17 cellular contexts compared by ENCODE assay signal in genomic region chr5:62212648-62213047, GRCh38.
A peak's percentile ranks its signal among the peaks of the same experiment; 100 is the strongest.
DNase-seq lines count a peak whose midpoint lies in the region; ATAC-seq and TF ChIP-seq lines count a peak whose summit lies in the region.
"Had no signal": no experiment of that assay in that cellular context is flagged by ENCODE, and none has a peak within 500 bp of the region (broad histone marks: within the 10 kb centered on the region; RNA-seq: fewer than 3 reads in every experiment).

No MANE protein-coding gene starts in this region.

- WGBS in SK-N-SH (ENCODE audit: low lambda C conversion rate), result 64% methylated on average over 3 of the region's 3 CpGs

- H3K4me1 ChIP-seq in SK-N-SH (ENCODE audit: control insufficient read depth in 1 of 2, insufficient read depth in 2 of 2, low read depth in 1 of 2, low read length in 1 of 2) (peaks cover 0 to 2% of the 10 kb centered on the region in 2 experiments; a peak in 1 of 4 replicates), parathyroid adenoma (no peaks in the 10 kb centered on the region)
- H3K4me1 ChIP-seq: A549; BLaER1 treated with 17β-estradiol and CSF1 and Interleukin-3, amounts not matched to agents 10 nM and 100 nM; Caco-2 had no signal

- H3K27ac ChIP-seq in SK-N-SH (ENCODE audit: low read depth in 2 of 2, low read length in 1 of 2) (no peak overlapping the region), parathyroid adenoma (no peak overlapping the region)
- H3K27ac ChIP-seq: 22Rv1; A549; BLaER1 treated with 17β-estradiol and CSF1 and Interleukin-3, amounts not matched to agents 10 nM and 100 nM; C4-2B had no signal

- H3K4me2 ChIP-seq in SK-N-SH, result no peak overlapping the region
- peak overlapping the region; percentile 4 for H3K4me2 ChIP-seq in parathyroid adenoma (ENCODE audit: low read length)
- H3K4me2 ChIP-seq: A549; BLaER1 treated with 17β-estradiol and CSF1 and Interleukin-3, amounts not matched to agents 10 nM and 100 nM had no signal

- TF ChIP-seq RAD21 in SK-N-SH (IDR thresholded peaks at IDR 0.05; ENCODE audit: low read length), result no peak

- no peaks in the 10 kb centered on the region for H3K79me2 ChIP-seq in SK-N-SH (ENCODE audit: insufficient read depth)
- H3K79me2 ChIP-seq in parathyroid adenoma, result no peaks in the 10 kb centered on the region

- no peak overlapping the region for H3K9ac ChIP-seq in SK-N-SH
- H3K9ac ChIP-seq in parathyroid adenoma, result no peak overlapping the region
- H3K9ac ChIP-seq: BLaER1 treated with 17β-estradiol and CSF1 and Interleukin-3, amounts not matched to agents 10 nM and 100 nM had no signal

- H3K36me3 ChIP-seq in SK-N-SH (replicated peaks in 1 of 2; ENCODE audit: control insufficient read depth in 1 of 2, insufficient read depth in 2 of 2, low read length in 1 of 2) (no peaks in the 10 kb centered on the region), parathyroid adenoma (ENCODE audit: control insufficient read depth, insufficient read depth, low read length) (no peaks in the 10 kb centered on the region)
- H3K36me3 ChIP-seq: BLaER1 treated with 17β-estradiol and CSF1 and Interleukin-3, amounts not matched to agents 10 nM and 100 nM had no signal

- H3K9me2 ChIP-seq in SK-N-SH, result no peaks in the 10 kb centered on the region

- CTCF ChIA-PET in SK-N-SH (lab: Yijun Ruan, JAX), result no interaction called here

- no peaks in the 10 kb centered on the region for H3F3A ChIP-seq in SK-N-SH (replicated peaks; ENCODE audit: insufficient read depth)

- H2AFZ ChIP-seq in SK-N-SH (ENCODE audit: low read depth) (no peak overlapping the region), parathyroid adenoma (no peak overlapping the region)

- peaks cover 4% of the 10 kb centered on the region; the same call in 1 of the 2 replicates for H3K27me3 ChIP-seq in SK-N-SH (ENCODE audit: insufficient read depth)
- H3K27me3 ChIP-seq in parathyroid adenoma (ENCODE audit: control insufficient read depth, insufficient read depth, low read length), result no peaks in the 10 kb centered on the region
- H3K27me3 ChIP-seq: BLaER1 treated with 17β-estradiol and CSF1 and Interleukin-3, amounts not matched to agents 10 nM and 100 nM had no signal

- H3K4me3 ChIP-seq in SK-N-SH (ENCODE audit: low read depth in 2 of 2, low read length in 1 of 2), result no peak overlapping the region
- no peak overlapping the region for H3K4me3 ChIP-seq in parathyroid adenoma (ENCODE audit: low read depth, low read length)
- H3K4me3 ChIP-seq: A549; BLaER1 treated with 17β-estradiol and CSF1 and Interleukin-3, amounts not matched to agents 10 nM and 100 nM had no signal

- DNase-seq in DMS 273 (lab: John Stamatoyannopoulos, UW; ENCODE audit: unreplicated experiment), result peak; percentile 31
- DNase-seq in DMS 273 treated with DMSO at 0.1 percent for 48 hours (lab: John Stamatoyannopoulos, UW), result no peak
- peak; percentile 8 for DNase-seq in SK-N-SH
- DNase-seq: AML-193; Caco-2; Calu3; CD4-positive, alpha-beta T cell; CD8-positive, alpha-beta T cell; DMS79 treated with DMSO at 0.1 percent for 48 hours; GF-D8 had no signal

- POLR2A ChIA-PET in SK-N-SH (lab: Yijun Ruan, JAX), result no interaction called here

- H3K9me3 ChIP-seq in SK-N-SH, result no peaks in the 10 kb centered on the region
- no peaks in the 10 kb centered on the region for H3K9me3 ChIP-seq in parathyroid adenoma (ENCODE audit: control insufficient read depth, low read length)
- H3K9me3 ChIP-seq: A549; BLaER1 treated with 17β-estradiol and CSF1 and Interleukin-3, amounts not matched to agents 10 nM and 100 nM; Caco-2 had no signal

- no peak for TF ChIP-seq EP300 in SK-N-SH (IDR thresholded peaks at IDR 0.05; ENCODE audit: borderline replicate concordance in 1 of 2, low read depth in 1 of 2, low read length in 1 of 2)

- ATAC-seq in SK-N-SH treated with all-trans-retinoic acid at 6 μM for 48 hours (no peak), GM21619 (IDR thresholded peaks at IDR 0.05; ENCODE audit: unreplicated experiment) (no peak)
- ATAC-seq: A549; CD8-positive, alpha-beta T cell had no signal

- TF ChIP-seq CTCF in SK-N-SH (IDR thresholded peaks at IDR 0.05), result no peak
- no peak for TF ChIP-seq CTCF in parathyroid adenoma (IDR thresholded peaks at IDR 0.05)

- H4K20me1 ChIP-seq in SK-N-SH (ENCODE audit: insufficient read depth), result no peaks in the 10 kb centered on the region
- H4K20me1 ChIP-seq: BLaER1 treated with 17β-estradiol and CSF1 and Interleukin-3, amounts not matched to agents 10 nM and 100 nM had no signal

TF ChIP-seq in SK-N-SH, 30 proteins besides CTCF, POLR2A, EP300 and RAD21:
- TF ChIP-seq MEF2A (IDR thresholded peaks at IDR 0.05; ENCODE audit: borderline replicate concordance, low read depth) (no peak), RCOR1 (IDR thresholded peaks at IDR 0.05; ENCODE audit: low read length) (peak; percentile 76; the same call in 1 of the 2 replicates), GATA2 (CRISPR knock-in tag; IDR thresholded peaks at IDR 0.05) (peak; percentile 25; the same call in 1 of the 2 replicates), MXI1 (IDR thresholded peaks at IDR 0.05; ENCODE audit: low read depth, low read length) (no peak)

TF ChIP-seq in SK-N-SH treated with all-trans-retinoic acid at 6 μM for 48 hours, 23 proteins besides CTCF, POLR2A, EP300 and RAD21:
- TF ChIP-seq ZNF565 (CRISPR knock-in tag; conservative IDR thresholded peaks at IDR 0.05; ENCODE audit: low read depth) (no peak), TSHZ2 (CRISPR knock-in tag; IDR thresholded peaks at IDR 0.05) (no peak), PATZ1 (CRISPR knock-in tag; IDR thresholded peaks at IDR 0.05; ENCODE audit: borderline replicate concordance) (no peak), ZFP3 (CRISPR knock-in tag; IDR thresholded peaks at IDR 0.05) (no peak)
